In genomic region chr17:73021771-73022170, GRCh38 we compare ENCODE assay signal across 29 cellular contexts.
"Had no signal": no experiment of that assay in that cellular context is flagged by ENCODE, and none has a peak within 500 bp of the region (broad histone marks: within the 10 kb centered on the region; RNA-seq: fewer than 3 reads in every experiment).

No MANE protein-coding gene starts in this region.

- H3K4me3 Mint-ChIP-seq: dendritic cell treated with granulocyte-macrophage colony-stimulating factor and Interleukin-4, amounts not matched to agents 40 ng/mL and 50 ng/mL, for 4 days; endodermal cell; memory B cell; mesothelial cell of epicardium; nephron; neural progenitor cell; stimulated activated effector memory CD8-positive, alpha-beta T cell treated with anti-CD3 and anti-CD28 coated beads, Interleukin-12 subunit alpha, Interleukin-12 subunit beta, amount 100 ng/mL, for 72 hours had no signal

- H3K27ac Mint-ChIP-seq: dendritic cell treated with granulocyte-macrophage colony-stimulating factor and Interleukin-4, amounts not matched to agents 40 ng/mL and 50 ng/mL, for 4 days; endodermal cell; memory B cell; mesothelial cell of epicardium; nephron; neural progenitor cell; stimulated activated effector memory CD8-positive, alpha-beta T cell treated with anti-CD3 and anti-CD28 coated beads, Interleukin-12 subunit alpha, Interleukin-12 subunit beta, amount 100 ng/mL, for 72 hours had no signal

- H3K4me3 ChIP-seq: colonic mucosa, gastrocnemius medialis, heart left ventricle, hepatocyte, lung, mucosa of descending colon, neural progenitor cell, psoas muscle, sigmoid colon, stomach, thyroid gland had no signal

- H3K36me3 Mint-ChIP-seq: stimulated activated effector memory CD8-positive, alpha-beta T cell treated with anti-CD3 and anti-CD28 coated beads, Interleukin-12 subunit alpha, Interleukin-12 subunit beta, amount 100 ng/mL, for 72 hours had no signal

- H3K4me1 ChIP-seq: colonic mucosa, heart left ventricle, neural progenitor cell, psoas muscle, sigmoid colon, stomach had no signal

- H3K9ac ChIP-seq: neural progenitor cell had no signal

- H3K27me3 ChIP-seq: colonic mucosa, gastrocnemius medialis, heart left ventricle, hepatocyte, neural progenitor cell, sigmoid colon, stomach, thyroid gland had no signal

- H3K4me2 ChIP-seq: hepatocyte, neural progenitor cell had no signal

- H3K4me1 Mint-ChIP-seq: endodermal cell, memory B cell, mesothelial cell of epicardium, neural progenitor cell had no signal

- H3K27ac ChIP-seq: colonic mucosa, epithelial cell of prostate, gastrocnemius medialis, heart left ventricle, hepatocyte, neural progenitor cell, psoas muscle, sigmoid colon, stomach, thyroid gland had no signal

- DNase-seq: colonic mucosa; effector CD8-positive, alpha-beta T cell; endodermal cell; foreskin fibroblast; gastrocnemius medialis; heart left ventricle; kidney; mucosa of descending colon; naive B cell; psoas muscle; right cardiac atrium; sigmoid colon; stimulated activated CD4-positive, alpha-beta T cell treated with anti-CD3 and anti-CD28 coated beads, Interleukin-2, amount 100 ng/mL, for 24 hours; stimulated activated CD4-positive, alpha-beta T cell treated with anti-CD3 and anti-CD28 coated beads, Interleukin-4, amount 100 ng/mL, for 24 hours; stimulated activated naive CD4-positive, alpha-beta T cell treated with Interleukin-2 at 50 U/mL for 16 hours; stomach; trophoblast cell had no signal

- ATAC-seq: esophagus mucosa; gastrocnemius medialis; heart left ventricle; left lobe of liver; mucosa of descending colon; psoas muscle; right cardiac atrium; stimulated activated effector memory CD8-positive, alpha-beta T cell treated with anti-CD3 and anti-CD28 coated beads, Interleukin-12 subunit alpha, Interleukin-12 subunit beta, amount 100 ng/mL, for 72 hours had no signal

- H3K27me3 Mint-ChIP-seq: dendritic cell treated with granulocyte-macrophage colony-stimulating factor and Interleukin-4, amounts not matched to agents 40 ng/mL and 50 ng/mL, for 4 days; memory B cell; naive B cell had no signal

- H3K9me3 ChIP-seq: colonic mucosa, gastrocnemius medialis, thyroid gland had no signal

- H3K36me3 ChIP-seq: colonic mucosa, gastrocnemius medialis, heart left ventricle, neural progenitor cell, sigmoid colon, thyroid gland had no signal
